In genomic region chr18:26648509-26649192, GRCh38 we compare ENCODE assay signal across 14 cellular contexts.
"Had no signal": no experiment of that assay in that cellular context is flagged by ENCODE, and none has a peak within 500 bp of the region (broad histone marks: within the 10 kb centered on the region; RNA-seq: fewer than 3 reads in every experiment).

No MANE protein-coding gene starts in this region.

- H3K36me3 Mint-ChIP-seq: activated CD8-positive, alpha-beta memory T cell treated with anti-CD3 and anti-CD28 coated beads, Interleukin-2, amount 10 ng/mL, durations not matched to agents 7 days and 5 days had no signal

- H3K4me3 Mint-ChIP-seq: activated CD8-positive, alpha-beta memory T cell treated with anti-CD3 and anti-CD28 coated beads, Interleukin-2, amount 10 ng/mL, durations not matched to agents 7 days and 5 days; neural crest cell had no signal

- H3K4me3 ChIP-seq: cardiac muscle cell, lung, pancreas had no signal

- H3K4me1 ChIP-seq: pancreas had no signal

- DNase-seq: activated CD4-positive, alpha-beta T cell treated with anti-CD3 and anti-CD28 coated beads for 1 hour; activated CD4-positive, alpha-beta T cell treated with anti-CD3 and anti-CD28 coated beads, Interleukin-2, amount 50 U/mL, for 4 hours; activated CD8-positive, alpha-beta memory T cell treated with anti-CD3 and anti-CD28 coated beads, Interleukin-2, amount 10 ng/mL, durations not matched to agents 7 days and 5 days; activated effector memory CD4-positive, alpha-beta T cell treated with Interleukin-2 at 50 U/mL for 16 hours; activated naive CD4-positive, alpha-beta T cell treated with anti-CD3 and anti-CD28 coated beads, Interleukin-2, amount 50 U/mL, for 16 hours; activated T-cell treated with anti-CD3 and anti-CD28 coated beads, Interleukin-2, amount 50 U/mL, for 1 hour; left colon; pancreas; T-helper 9 cell had no signal

- FAIRE-seq: islet of Langerhans, pancreas had no signal

- H3K4me1 Mint-ChIP-seq: activated CD8-positive, alpha-beta memory T cell treated with anti-CD3 and anti-CD28 coated beads, Interleukin-2, amount 10 ng/mL, durations not matched to agents 7 days and 5 days had no signal

- H3K27me3 ChIP-seq: cardiac muscle cell, pancreas had no signal

- ATAC-seq: activated CD8-positive, alpha-beta memory T cell treated with anti-CD3 and anti-CD28 coated beads, Interleukin-2, amount 10 ng/mL, durations not matched to agents 7 days and 5 days; esophagus mucosa had no signal

- H3K27ac Mint-ChIP-seq: activated CD8-positive, alpha-beta memory T cell treated with anti-CD3 and anti-CD28 coated beads, Interleukin-2, amount 10 ng/mL, durations not matched to agents 7 days and 5 days had no signal

- H3K9me3 ChIP-seq: pancreas had no signal

- H3K9me3 Mint-ChIP-seq: neural crest cell had no signal

- H3K27ac ChIP-seq: cardiac muscle cell, pancreas had no signal

- H3K36me3 ChIP-seq: cardiac muscle cell, pancreas had no signal
